In the genomic region with DNA sequence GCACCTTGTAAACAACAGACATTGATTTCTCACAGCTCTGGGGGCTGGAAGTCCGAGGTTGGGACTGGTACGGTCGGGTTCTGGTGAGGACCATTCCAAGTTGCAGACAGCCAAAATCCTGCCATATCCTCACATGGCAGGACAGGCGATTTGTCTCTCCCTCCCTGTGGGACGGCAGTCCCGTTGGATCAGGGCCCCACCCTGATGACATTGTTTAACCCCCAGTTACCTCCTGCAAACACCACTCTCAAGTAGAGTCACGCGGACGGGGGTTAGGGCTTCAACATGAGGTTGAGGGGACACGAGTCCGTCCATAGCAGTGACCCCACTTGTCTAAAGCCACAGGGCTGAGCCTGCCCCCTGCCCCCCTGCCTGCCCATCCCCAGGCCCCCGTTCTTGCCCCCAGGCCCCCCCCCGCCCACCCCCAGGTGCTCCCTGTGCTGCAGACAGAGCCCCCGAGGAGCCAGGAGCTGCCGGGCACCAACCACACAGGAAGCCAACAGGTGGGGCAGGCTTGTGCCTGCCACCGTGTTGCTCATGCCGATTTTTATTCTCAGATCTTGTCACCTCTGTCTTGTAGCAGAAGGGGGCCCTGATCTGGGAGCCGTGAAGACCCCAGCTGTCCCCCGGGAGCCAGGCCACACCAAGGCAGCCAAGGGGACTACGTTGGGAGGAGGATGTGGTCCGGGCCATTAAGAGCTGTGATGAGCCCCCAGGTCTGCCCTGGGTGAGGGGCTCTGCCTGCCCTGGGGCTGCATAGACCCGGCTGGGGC, we compare ENCODE assay signal across 18 cellular contexts.
A peak's percentile ranks its signal among the peaks of the same experiment; 100 is the strongest.
DNase-seq lines count a peak whose midpoint lies in the region; ATAC-seq and TF ChIP-seq lines count a peak whose summit lies in the region.
"Had no signal": no experiment of that assay in that cellular context is flagged by ENCODE, and none has a peak within 500 bp of the region (broad histone marks: within the 10 kb centered on the region; RNA-seq: fewer than 3 reads in every experiment).

No MANE protein-coding gene starts in this region.

- H3K9me3 Mint-ChIP-seq in activated CD8-positive, alpha-beta memory T cell treated with anti-CD3 and anti-CD28 coated beads, Interleukin-2, amount 10 ng/mL, durations not matched to agents 7 days and 5 days (ENCODE audit: low read depth): no peaks in the 10 kb centered on the region
- H3K9me3 Mint-ChIP-seq in stimulated activated naive B cell treated with anti-CD40 and anti-IgM and Interleukin-4, amounts not matched to agents 10 μg/mL and 1 μg/mL and 100 μg/mL, for 72 hours: peaks cover 0 to 1% of the 10 kb centered on the region in 2 donors

- no peak overlapping the region for H3K27ac Mint-ChIP-seq in activated CD8-positive, alpha-beta memory T cell treated with anti-CD3 and anti-CD28 coated beads, Interleukin-2, amount 10 ng/mL, durations not matched to agents 7 days and 5 days
- H3K27ac Mint-ChIP-seq in T-helper 17 cell: peak overlapping the region; percentile 45
- H3K27ac Mint-ChIP-seq in stimulated activated naive B cell treated with anti-CD40 and anti-IgM and Interleukin-4, amounts not matched to agents 10 μg/mL and 1 μg/mL and 100 μg/mL, for 72 hours: peak overlapping the region; percentile 81

- no peaks in the 10 kb centered on the region for H3K4me1 Mint-ChIP-seq in activated CD8-positive, alpha-beta memory T cell treated with anti-CD3 and anti-CD28 coated beads, Interleukin-2, amount 10 ng/mL, durations not matched to agents 7 days and 5 days
- H3K4me1 Mint-ChIP-seq in T-helper 17 cell: peaks cover 2% of the 10 kb centered on the region
- peaks cover 0 to 5% of the 10 kb centered on the region in 2 donors for H3K4me1 Mint-ChIP-seq in stimulated activated naive B cell treated with anti-CD40 and anti-IgM and Interleukin-4, amounts not matched to agents 10 μg/mL and 1 μg/mL and 100 μg/mL, for 72 hours

- H3K4me3 ChIP-seq in right cardiac atrium (ENCODE audit: low read length): no peak overlapping the region
- H3K4me3 ChIP-seq in foreskin fibroblast (ENCODE audit: low read depth in 1 of 2, low read length in 2 of 2): no peak overlapping the region
- H3K4me3 ChIP-seq: K562, Peyer's patch, smooth muscle cell, vagina had no signal

- CTCF ChIA-PET in activated CD8-positive, alpha-beta memory T cell treated with anti-CD3 and anti-CD28 coated beads, Interleukin-2, amount 10 ng/mL, durations not matched to agents 7 days and 5 days (lab: Charles Lee): no interaction called here

- no peak overlapping the region for H3K4me3 Mint-ChIP-seq in activated CD8-positive, alpha-beta memory T cell treated with anti-CD3 and anti-CD28 coated beads, Interleukin-2, amount 10 ng/mL, durations not matched to agents 7 days and 5 days
- H3K4me3 Mint-ChIP-seq in T-helper 17 cell: no peak overlapping the region
- no peak overlapping the region for H3K4me3 Mint-ChIP-seq in stimulated activated naive B cell treated with anti-CD40 and anti-IgM and Interleukin-4, amounts not matched to agents 10 μg/mL and 1 μg/mL and 100 μg/mL, for 72 hours

- H3K9me3 ChIP-seq in T-helper 17 cell (ENCODE audit: control insufficient read depth, low read length, poor library complexity, severe bottlenecking) (no peaks in the 10 kb centered on the region), right cardiac atrium (ENCODE audit: control insufficient read depth, low read length) (no peaks in the 10 kb centered on the region)
- H3K9me3 ChIP-seq: Caco-2, Peyer's patch, vagina had no signal

- no peak overlapping the region for H3K27ac ChIP-seq in right cardiac atrium (ENCODE audit: low read length)
- H3K27ac ChIP-seq: HL-60, Peyer's patch, vagina, WERI-Rb-1 had no signal

- intact Hi-C loops in right cardiac atrium (cut with DNase I): no loop called here

- no peaks in the 10 kb centered on the region for H3K27me3 Mint-ChIP-seq in activated CD8-positive, alpha-beta memory T cell treated with anti-CD3 and anti-CD28 coated beads, Interleukin-2, amount 10 ng/mL, durations not matched to agents 7 days and 5 days
- no peaks in the 10 kb centered on the region for H3K27me3 Mint-ChIP-seq in T-helper 17 cell
- H3K27me3 Mint-ChIP-seq in stimulated activated naive B cell treated with anti-CD40 and anti-IgM and Interleukin-4, amounts not matched to agents 10 μg/mL and 1 μg/mL and 100 μg/mL, for 72 hours: no peaks in the 10 kb centered on the region

- H3K27me3 ChIP-seq in right cardiac atrium (ENCODE audit: control insufficient read depth, insufficient read depth): no peaks in the 10 kb centered on the region
- H3K27me3 ChIP-seq: Peyer's patch, vagina had no signal

- peak; percentile 15 for DNase-seq in activated CD8-positive, alpha-beta memory T cell treated with anti-CD3 and anti-CD28 coated beads, Interleukin-2, amount 50 U/mL, for 4 hours
- DNase-seq in activated CD8-positive, alpha-beta memory T cell treated with anti-CD3 and anti-CD28 coated beads, Interleukin-2, amount 10 ng/mL, durations not matched to agents 7 days and 5 days: no peak
- DNase-seq in T-helper 17 cell (no peak), right cardiac atrium (peak; percentile 5 to 33 (median 27)), NCI-H524 treated with DMSO at 0.1 percent for 48 hours (lab: John Stamatoyannopoulos, UW) (no peak), foreskin fibroblast (no peak)
- no peak for DNase-seq in stimulated activated naive B cell treated with anti-CD40 and anti-IgM and Interleukin-4, amounts not matched to agents 10 μg/mL and 1 μg/mL and 100 μg/mL, for 72 hours
- DNase-seq: Caco-2; effector CD4-positive, alpha-beta T cell; NCI-H1092; occipital lobe; WERI-Rb-1 had no signal

- H3K4me1 ChIP-seq in right cardiac atrium (ENCODE audit: control insufficient read depth, insufficient read depth, low read length): no peaks in the 10 kb centered on the region
- H3K4me1 ChIP-seq: Caco-2, Peyer's patch, vagina had no signal

- no peak for ATAC-seq in activated CD8-positive, alpha-beta memory T cell treated with anti-CD3 and anti-CD28 coated beads, Interleukin-2, amount 10 ng/mL, durations not matched to agents 7 days and 5 days
- ATAC-seq in T-helper 17 cell (no peak), right cardiac atrium (peak in 1 of 2 donors; percentile 18)
- no peak for ATAC-seq in stimulated activated naive B cell treated with anti-CD40 and anti-IgM and Interleukin-4, amounts not matched to agents 10 μg/mL and 1 μg/mL and 100 μg/mL, for 72 hours (replicated peaks)
- ATAC-seq in activated CD4-positive, CD25-positive, alpha-beta regulatory T cell treated with anti-CD3 and anti-CD28 coated beads, Interleukin-2, amount 50 U/mL, for 24 hours: no peak
- ATAC-seq: K562 had no signal

- no peak for TF ChIP-seq CTCF in foreskin fibroblast (IDR thresholded peaks at IDR 0.05; ENCODE audit: low read depth, low read length)

- WGBS in right cardiac atrium: 87% methylated on average over 22 of the region's 22 CpGs

- H3K36me3 Mint-ChIP-seq in activated CD8-positive, alpha-beta memory T cell treated with anti-CD3 and anti-CD28 coated beads, Interleukin-2, amount 10 ng/mL, durations not matched to agents 7 days and 5 days: no peaks in the 10 kb centered on the region
- no peaks in the 10 kb centered on the region for H3K36me3 Mint-ChIP-seq in T-helper 17 cell (ENCODE audit: low read depth)
- peaks cover 14 to 34% of the 10 kb centered on the region in 2 donors for H3K36me3 Mint-ChIP-seq in stimulated activated naive B cell treated with anti-CD40 and anti-IgM and Interleukin-4, amounts not matched to agents 10 μg/mL and 1 μg/mL and 100 μg/mL, for 72 hours

Comparison
In these comparisons a context has a peak if more than half of its experiments do, and no peak if none do; other contexts are left out.
1. DNase-seq: peak in activated CD8-positive, alpha-beta memory T cell treated with anti-CD3 and anti-CD28 coated beads, Interleukin-2, amount 50 U/mL, for 4 hours (single experiment) and right cardiac atrium (3 of 3); none in activated CD8-positive, alpha-beta memory T cell treated with anti-CD3 and anti-CD28 coated beads, Interleukin-2, amount 10 ng/mL, durations not matched to agents 7 days and 5 days (single experiment), T-helper 17 cell (0 of 3), stimulated activated naive B cell treated with anti-CD40 and anti-IgM and Interleukin-4, amounts not matched to agents 10 μg/mL and 1 μg/mL and 100 μg/mL, for 72 hours (single experiment), NCI-H524 treated with DMSO at 0.1 percent for 48 hours (single experiment) and foreskin fibroblast (0 of 2).